In the genomic region with DNA sequence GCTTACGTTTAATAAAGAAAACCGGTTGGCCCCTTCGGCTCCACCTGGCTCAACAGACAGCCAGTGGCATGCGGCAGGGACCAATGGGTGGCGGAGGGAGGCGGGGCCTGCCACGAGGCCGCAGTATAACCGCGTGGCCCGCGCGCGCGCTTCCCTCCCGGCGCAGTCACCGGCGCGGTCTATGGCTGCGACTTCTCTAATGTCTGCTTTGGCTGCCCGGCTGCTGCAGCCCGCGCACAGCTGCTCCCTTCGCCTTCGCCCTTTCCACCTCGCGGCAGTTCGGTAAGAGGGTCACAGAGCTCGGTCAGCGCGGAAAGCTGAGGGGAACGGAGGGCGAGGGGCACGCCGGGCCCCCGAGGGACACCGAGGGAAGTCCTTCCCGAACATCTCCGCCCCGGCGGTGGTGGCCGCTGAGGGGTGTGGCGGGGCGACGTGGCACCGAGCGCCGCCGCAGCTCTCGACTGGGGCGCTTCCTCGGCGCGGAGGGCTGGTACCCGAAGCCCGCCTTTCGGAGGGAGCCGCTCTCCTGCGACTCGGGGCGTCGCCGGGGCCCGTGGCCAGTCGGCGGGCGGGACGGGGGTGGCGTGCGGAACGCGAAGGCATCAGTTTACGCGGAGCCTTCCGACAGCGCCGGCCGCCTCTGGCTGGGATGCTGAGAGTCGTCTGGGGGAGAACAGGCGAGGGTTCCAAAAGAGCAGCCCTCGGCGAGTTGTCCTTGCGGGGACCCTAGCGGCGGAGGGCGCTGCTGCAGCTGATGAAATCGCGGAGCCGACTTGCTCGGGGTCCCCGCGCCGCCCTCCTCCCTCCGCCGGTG, we compare ENCODE assay signal across 1 cellular context.
TF ChIP-seq lines count a peak whose summit lies in the region.

A gene (plus strand): TSS at position 155 of the 814 bp plus-strand sequence. CDS start 27 bp downstream, at position 182.

TF ChIP-seq in WTC11, 78 proteins besides CTCF, POLR2A, EP300 and RAD21 (continued from another document):
- TF ChIP-seq, protein P1, sequence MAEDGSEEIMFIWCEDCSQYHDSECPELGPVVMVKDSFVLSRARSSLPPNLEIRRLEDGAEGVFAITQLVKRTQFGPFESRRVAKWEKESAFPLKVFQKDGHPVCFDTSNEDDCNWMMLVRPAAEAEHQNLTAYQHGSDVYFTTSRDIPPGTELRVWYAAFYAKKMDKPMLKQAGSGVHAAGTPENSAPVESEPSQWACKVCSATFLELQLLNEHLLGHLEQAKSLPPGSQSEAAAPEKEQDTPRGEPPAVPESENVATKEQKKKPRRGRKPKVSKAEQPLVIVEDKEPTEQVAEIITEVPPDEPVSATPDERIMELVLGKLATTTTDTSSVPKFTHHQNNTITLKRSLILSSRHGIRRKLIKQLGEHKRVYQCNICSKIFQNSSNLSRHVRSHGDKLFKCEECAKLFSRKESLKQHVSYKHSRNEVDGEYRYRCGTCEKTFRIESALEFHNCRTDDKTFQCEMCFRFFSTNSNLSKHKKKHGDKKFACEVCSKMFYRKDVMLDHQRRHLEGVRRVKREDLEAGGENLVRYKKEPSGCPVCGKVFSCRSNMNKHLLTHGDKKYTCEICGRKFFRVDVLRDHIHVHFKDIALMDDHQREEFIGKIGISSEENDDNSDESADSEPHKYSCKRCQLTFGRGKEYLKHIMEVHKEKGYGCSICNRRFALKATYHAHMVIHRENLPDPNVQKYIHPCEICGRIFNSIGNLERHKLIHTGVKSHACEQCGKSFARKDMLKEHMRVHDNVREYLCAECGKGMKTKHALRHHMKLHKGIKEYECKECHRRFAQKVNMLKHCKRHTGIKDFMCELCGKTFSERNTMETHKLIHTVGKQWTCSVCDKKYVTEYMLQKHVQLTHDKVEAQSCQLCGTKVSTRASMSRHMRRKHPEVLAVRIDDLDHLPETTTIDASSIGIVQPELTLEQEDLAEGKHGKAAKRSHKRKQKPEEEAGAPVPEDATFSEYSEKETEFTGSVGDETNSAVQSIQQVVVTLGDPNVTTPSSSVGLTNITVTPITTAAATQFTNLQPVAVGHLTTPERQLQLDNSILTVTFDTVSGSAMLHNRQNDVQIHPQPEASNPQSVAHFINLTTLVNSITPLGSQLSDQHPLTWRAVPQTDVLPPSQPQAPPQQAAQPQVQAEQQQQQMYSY (CRISPR knock-in tag; IDR thresholded peaks at IDR 0.05), result peak; percentile 54; the same call in 1 of the 2 replicates
- TF ChIP-seq ZNF671 (CRISPR knock-in tag; IDR thresholded peaks at IDR 0.05), result no peak; the same call in 1 of the 2 replicates
- no peak for TF ChIP-seq GRHL2 (CRISPR knock-in tag; IDR thresholded peaks at IDR 0.05; ENCODE audit: insufficient replicate concordance, severe bottlenecking)
- TF ChIP-seq, protein P2, sequence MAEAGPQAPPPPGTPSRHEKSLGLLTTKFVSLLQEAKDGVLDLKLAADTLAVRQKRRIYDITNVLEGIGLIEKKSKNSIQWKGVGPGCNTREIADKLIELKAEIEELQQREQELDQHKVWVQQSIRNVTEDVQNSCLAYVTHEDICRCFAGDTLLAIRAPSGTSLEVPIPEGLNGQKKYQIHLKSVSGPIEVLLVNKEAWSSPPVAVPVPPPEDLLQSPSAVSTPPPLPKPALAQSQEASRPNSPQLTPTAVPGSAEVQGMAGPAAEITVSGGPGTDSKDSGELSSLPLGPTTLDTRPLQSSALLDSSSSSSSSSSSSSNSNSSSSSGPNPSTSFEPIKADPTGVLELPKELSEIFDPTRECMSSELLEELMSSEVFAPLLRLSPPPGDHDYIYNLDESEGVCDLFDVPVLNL (CRISPR knock-in tag; IDR thresholded peaks at IDR 0.05; ENCODE audit: borderline replicate concordance, low read depth), result peak; percentile 81; the same call in 1 of the 2 replicates
- TF ChIP-seq ZNF416 (CRISPR knock-in tag; IDR thresholded peaks at IDR 0.05), result peak; percentile 92
